In genomic region chr11:85483861-85484260, GRCh38 we compare ENCODE assay signal across 23 cellular contexts.
DNase-seq lines count a peak whose midpoint lies in the region; ATAC-seq and TF ChIP-seq lines count a peak whose summit lies in the region.
"Had no signal": no experiment of that assay in that cellular context is flagged by ENCODE, and none has a peak within 500 bp of the region (broad histone marks: within the 10 kb centered on the region; RNA-seq: fewer than 3 reads in every experiment).

No MANE protein-coding gene starts in this region.

- no peak overlapping the region for H3K27ac ChIP-seq in heart left ventricle
- H3K27ac ChIP-seq: C4-2B, HL-60, Peyer's patch had no signal

- TF ChIP-seq CTCF in AG10803 (conservative IDR thresholded peaks at IDR 0.05; ENCODE audit: low read length) (no peak), astrocyte of the spinal cord (IDR thresholded peaks at IDR 0.05; ENCODE audit: low read depth, low read length) (no peak), fibroblast of villous mesenchyme (IDR thresholded peaks at IDR 0.05; ENCODE audit: insufficient read depth, low read depth, low read length) (no peak), heart left ventricle (IDR thresholded peaks at IDR 0.05) (no peak)

- DNase-seq in AG10803 (ENCODE audit: low read depth) (peak; percentile 4), astrocyte of the spinal cord (ENCODE audit: low read depth, low spot score) (peak; percentile 3), fibroblast of villous mesenchyme (ENCODE audit: low read depth) (peak; percentile 49), renal cortical epithelial cell (ENCODE audit: low read depth) (peak; percentile 2), heart left ventricle (no peak), NCI-H2029 treated with DMSO at 0.1 percent for 48 hours (lab: John Stamatoyannopoulos, UW) (no peak)
- DNase-seq: AML-193; DMS79; Kasumi-1; MM.1S; NCI-H1092; NCI-H1436 treated with DMSO at 0.1 percent for 48 hours; NCI-H2029; NCI-H2171; NCI-H446; NCI-H69; NK-92 treated with Interleukin-12 subunit alpha and Interleukin-12 subunit beta, amount 100 ng/mL, for 24 hours; Peyer's patch; Right ventricle myocardium superior had no signal

- TF ChIP-seq POLR2A in heart left ventricle (IDR thresholded peaks at IDR 0.05), result no peak

- no peaks in the 10 kb centered on the region for H3K36me3 ChIP-seq in heart left ventricle
- H3K36me3 ChIP-seq: Peyer's patch had no signal

- H3K4me3 ChIP-seq in AG10803 (ENCODE audit: low read length) (no peak overlapping the region), astrocyte of the spinal cord (ENCODE audit: low read depth, low read length) (no peak overlapping the region), fibroblast of villous mesenchyme (ENCODE audit: low read depth, low read length) (no peak overlapping the region), heart left ventricle (no peak overlapping the region)
- H3K4me3 ChIP-seq: Peyer's patch had no signal

- in situ Hi-C loops in astrocyte of the spinal cord (cut with HindIII; ENCODE audit: low sequenced_read_pairs), result no loop called here

- no peak for ATAC-seq in HG03135 (IDR thresholded peaks at IDR 0.05; ENCODE audit: unreplicated experiment)
- ATAC-seq in heart left ventricle, result no peak
- no peak for ATAC-seq in HG03039 (IDR thresholded peaks at IDR 0.05; ENCODE audit: unreplicated experiment)

- H3K9me3 ChIP-seq in heart left ventricle, result peaks cover 0 to 49% (median 14%) of the 10 kb centered on the region in 12 donors

- no peaks in the 10 kb centered on the region for H3K27me3 ChIP-seq in heart left ventricle
- H3K27me3 ChIP-seq: Peyer's patch had no signal

- 94 to 97% (median 97%) methylated on average over 20 of the region's 20 CpGs for WGBS in heart left ventricle, 4 donors

- intact Hi-C loops in heart left ventricle (cut with DNase I), result no loop called here

- H3K4me1 ChIP-seq in heart left ventricle, result no peaks in the 10 kb centered on the region
- H3K4me1 ChIP-seq: Peyer's patch had no signal

Comparison
In these comparisons a context has a peak if more than half of its experiments do, and no peak if none do; other contexts are left out.
1. DNase-seq: peak in AG10803 (single experiment), astrocyte of the spinal cord (single experiment), fibroblast of villous mesenchyme (single experiment) and renal cortical epithelial cell (single experiment); none in heart left ventricle (0 of 5) and NCI-H2029 treated with DMSO at 0.1 percent for 48 hours (single experiment).